ENCODE assay signal across 8 cellular contexts in the genomic region with DNA sequence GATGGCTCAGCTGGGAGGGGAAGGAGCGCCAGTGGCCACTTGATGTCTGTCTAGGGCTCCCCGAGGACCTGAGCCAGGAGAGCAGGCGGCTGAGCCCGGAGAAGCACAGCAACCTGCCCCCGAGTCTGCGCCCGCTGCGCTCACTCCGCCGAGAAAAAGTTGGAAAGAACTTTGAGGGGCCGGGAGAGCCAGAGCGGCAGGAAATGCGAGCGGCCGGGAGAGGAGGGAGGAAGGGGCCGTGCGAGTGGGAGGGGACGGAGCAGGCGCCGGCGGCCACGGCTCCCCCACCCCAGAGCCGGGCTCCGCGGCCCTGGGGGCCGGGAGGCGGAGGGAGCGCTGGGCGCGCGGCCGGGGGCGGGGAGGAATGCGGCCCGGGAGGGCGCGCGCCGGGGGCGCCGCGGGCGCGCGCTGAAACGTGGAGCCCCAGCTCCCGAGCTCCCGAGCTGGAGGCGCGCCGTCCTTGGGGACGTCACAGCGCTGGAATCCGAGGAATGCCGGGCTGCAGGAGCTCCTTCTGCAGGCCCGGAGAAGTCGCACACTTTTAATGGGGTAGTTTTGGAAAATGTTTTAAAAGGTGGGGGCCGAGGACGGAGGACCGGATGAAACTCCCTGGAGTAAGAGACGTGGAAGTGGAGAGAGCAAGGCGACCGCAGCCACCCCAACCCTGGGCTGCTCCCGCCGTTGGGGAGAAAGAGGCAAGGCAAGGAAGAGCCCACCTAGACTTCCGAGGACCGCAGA. TPM values are rescaled to one million over a fixed set of nuclear protein-coding genes. Genes with fewer than 3 reads are reported as not detected.
DNase-seq lines count a peak whose midpoint lies in the region; ATAC-seq and TF ChIP-seq lines count a peak whose summit lies in the region.

A gene (minus strand): TSS at position 167 of the 738 bp plus-strand sequence. CDS start 86,799 bp downstream, outside the sequence.

- H3K36me3 Mint-ChIP-seq in mesothelial cell of epicardium, result no peaks in the 10 kb centered on the region

- ATAC-seq in HG03159 (IDR thresholded peaks at IDR 0.05; ENCODE audit: unreplicated experiment), result no peak

- H3K27me3 ChIP-seq in esophagus muscularis mucosa (no peaks in the 10 kb centered on the region), thyroid gland (no peaks in the 10 kb centered on the region)

- DNase-seq in stimulated activated CD4-positive, alpha-beta T cell treated with anti-CD3 and anti-CD28 coated beads, Interleukin-15, amount 100 ng/mL, for 24 hours, result peak; percentile 33
- DNase-seq in stimulated activated CD4-positive, alpha-beta T cell treated with anti-CD3 and anti-CD28 coated beads, Interleukin-4, amount 100 ng/mL, for 4 hours, result no peak
- peak; percentile 89 for DNase-seq in HuH-7 (ENCODE audit: low spot score)
- peak; percentile 67 for DNase-seq in UCSD-AML1 (lab: John Stamatoyannopoulos, UW; ENCODE audit: unreplicated experiment)
- peak; percentile 95 for DNase-seq in esophagus muscularis mucosa (ENCODE audit: extremely low spot score)
- DNase-seq in mesothelial cell of epicardium (ENCODE audit: low spot score in 2 of 2, unreplicated experiment in 2 of 2), result peak; percentile 89 to 94
- peak; percentile 93 for DNase-seq in thyroid gland

- under 1% methylated on average over 31 of the region's 67 CpGs for WGBS in esophagus muscularis mucosa
- WGBS in thyroid gland, 2 donors, result 0% methylated on average over 21 to 44 of the region's 67 CpGs

- no peaks in the 10 kb centered on the region for H3K27me3 Mint-ChIP-seq in mesothelial cell of epicardium (ENCODE audit: low read depth)

- TF ChIP-seq CTCF in esophagus muscularis mucosa (IDR thresholded peaks at IDR 0.05) (peak in 2 of 3 experiments; percentile 21 to 56), mesothelial cell of epicardium (IDR thresholded peaks at IDR 0.05; ENCODE audit: unreplicated experiment) (peak; percentile 30), thyroid gland (IDR thresholded peaks at IDR 0.05) (peak in 4 of 6 experiments; percentile 28 to 35 (median 32))

- H3K4me1 ChIP-seq in esophagus muscularis mucosa, result peaks cover 23 to 55% (median 45%) of the 10 kb centered on the region in 4 donors
- H3K4me1 ChIP-seq in thyroid gland, result peaks cover 28 to 31% of the 10 kb centered on the region in 2 donors

- intact Hi-C loops in esophagus muscularis mucosa (cut with DNase I), result loop anchor here (5.0 to 10.0 kb wide), 4 partner anchors 59 to 217 kb away; no protein-coding TSS in a partner anchor
- intact Hi-C loops in thyroid gland (cut with DNase I), result no loop called here

- TF ChIP-seq EP300 in esophagus muscularis mucosa (IDR thresholded peaks at IDR 0.05), result no peak

- H3K27ac ChIP-seq in esophagus muscularis mucosa (replicated peaks in 1 of 4) (peak within 1 kb of the TSS; percentile 93 to 99 (median 97)), thyroid gland (peak within 1 kb of the TSS; percentile 100)

- H3K4me3 Mint-ChIP-seq in mesothelial cell of epicardium, result peak within 1 kb of the TSS; percentile 94

- H3K4me3 ChIP-seq in esophagus muscularis mucosa (peak within 1 kb of the TSS; percentile 67 to 91 (median 80)), thyroid gland (replicated peaks in 1 of 3) (peak within 1 kb of the TSS; percentile 60 to 88 (median 80))

- no peaks in the 10 kb centered on the region for H3K36me3 ChIP-seq in esophagus muscularis mucosa
- no peaks in the 10 kb centered on the region for H3K36me3 ChIP-seq in thyroid gland

- H3K9me3 Mint-ChIP-seq in mesothelial cell of epicardium, result no peaks in the 10 kb centered on the region

- TF ChIP-seq POLR2A in esophagus muscularis mucosa (IDR thresholded peaks at IDR 0.05; ENCODE audit: low read depth) (peak; percentile 50), thyroid gland (IDR thresholded peaks at IDR 0.05) (peak in 1 of 2 donors; percentile 85)

- H3K9me3 ChIP-seq in esophagus muscularis mucosa (no peaks in the 10 kb centered on the region), thyroid gland (no peaks in the 10 kb centered on the region)

- peaks cover 53% of the 10 kb centered on the region for H3K4me1 Mint-ChIP-seq in mesothelial cell of epicardium

- peak within 1 kb of the TSS; percentile 100 for H3K27ac Mint-ChIP-seq in mesothelial cell of epicardium

RNA-seq across cellular contexts. Expression of the gene that starts here (rescaled TPM):
- 100 to 1,000 TPM in 1 of 4 donors, 10 to 100 TPM in 3; 48.5 to 108 (median 69.1) TPM for total RNA-seq in esophagus muscularis mucosa
- 71.8 to 75.8 TPM (median 74.9 TPM) in 3 replicates for total RNA-seq in mesothelial cell of epicardium
- 10 to 100 TPM; 28.1 to 33.4 (median 31.8) TPM for total RNA-seq in thyroid gland

Comparison
In these comparisons a context has a peak if more than half of its experiments do, and no peak if none do; other contexts are left out.
1. DNase-seq: peak in stimulated activated CD4-positive, alpha-beta T cell treated with anti-CD3 and anti-CD28 coated beads, Interleukin-15, amount 100 ng/mL, for 24 hours (single experiment), HuH-7 (single experiment), UCSD-AML1 (single experiment), esophagus muscularis mucosa (single experiment), mesothelial cell of epicardium (2 of 2) and thyroid gland (2 of 2); none in stimulated activated CD4-positive, alpha-beta T cell treated with anti-CD3 and anti-CD28 coated beads, Interleukin-4, amount 100 ng/mL, for 4 hours (0 of 2).
2. Peak in every context shown above with its lines, with median percentiles within 50 percentile points of each other: CTCF ChIP-seq.